In the genomic region with DNA sequence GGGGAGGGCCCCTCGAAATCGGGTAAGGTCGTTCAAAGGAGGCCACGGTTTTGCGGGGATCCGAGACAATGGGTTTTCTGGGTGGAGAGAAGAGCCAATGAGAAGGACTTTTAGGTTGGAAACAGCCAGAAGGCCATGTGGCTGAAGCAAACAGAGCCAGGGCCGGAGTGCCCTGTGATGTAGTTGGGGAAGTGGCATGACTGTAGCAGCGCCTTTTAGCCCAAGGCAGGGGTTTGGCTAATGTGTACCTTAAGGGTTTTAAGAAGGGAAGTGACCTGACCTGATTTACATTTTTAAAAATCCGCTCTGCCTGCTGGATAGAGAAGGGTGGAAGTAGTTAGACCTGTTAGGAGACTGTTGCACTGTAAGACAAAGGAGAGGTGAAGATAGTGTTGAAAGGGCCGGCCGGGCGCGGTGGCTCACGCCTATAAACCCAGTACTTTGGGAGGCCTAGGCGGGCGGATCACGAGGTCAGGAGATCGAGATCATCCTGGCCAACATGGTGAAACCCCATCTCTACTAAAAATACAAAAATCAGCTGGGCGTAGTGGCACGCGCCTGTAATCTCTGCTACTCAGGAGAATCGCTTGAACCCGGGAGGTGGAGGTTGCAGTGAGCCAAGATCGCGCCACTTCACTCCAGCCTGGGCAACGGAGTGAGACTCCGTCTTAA, we compare ENCODE assay signal across 8 cellular contexts. TPM values are rescaled to one million over a fixed set of nuclear protein-coding genes. Genes with fewer than 3 reads are reported as not detected.
DNase-seq lines count a peak whose midpoint lies in the region; ATAC-seq and TF ChIP-seq lines count a peak whose summit lies in the region.

No MANE protein-coding gene starts in this region.

- peak overlapping the region; percentile 96 for H3K4me2 ChIP-seq in IMR-90 (ENCODE audit: low read depth, low read length)
- peak overlapping the region; percentile 62 for H3K4me2 ChIP-seq in SU-DHL-6 (ENCODE audit: low read depth, low read length, poor library complexity, severe bottlenecking)

- H2AFZ ChIP-seq in IMR-90 (replicated peaks; ENCODE audit: low read length, poor library complexity) (peak overlapping the region; percentile 97), SU-DHL-6 (ENCODE audit: low read depth, low read length, severe bottlenecking) (peak overlapping the region; percentile 71)

- peak overlapping the region; percentile 100 for H3K14ac ChIP-seq in IMR-90 (replicated peaks; ENCODE audit: low read depth, low read length)

- H4K20me1 ChIP-seq in IMR-90 (ENCODE audit: insufficient read depth, low read length): peaks cover 26% of the 10 kb centered on the region
- H4K20me1 ChIP-seq in SU-DHL-6 (ENCODE audit: low read depth, low read length): no peaks in the 10 kb centered on the region

- peak overlapping the region; percentile 84; the same call in 2 of the 3 replicates for H2BK15ac ChIP-seq in IMR-90 (ENCODE audit: low read depth, low read length)

- peaks cover 59% of the 10 kb centered on the region for H3K4me1 Mint-ChIP-seq in activated naive CD4-positive, alpha-beta T cell treated with anti-CD3 and anti-CD28 coated beads for 36 hours (ENCODE audit: low read depth)

- no peaks in the 10 kb centered on the region for H3K9me3 Mint-ChIP-seq in activated naive CD4-positive, alpha-beta T cell treated with anti-CD3 and anti-CD28 coated beads for 36 hours

- peak overlapping the region; percentile 94 for H3K23ac ChIP-seq in IMR-90 (ENCODE audit: low read depth, low read length)

- H3K27me3 ChIP-seq in IMR-90 (ENCODE audit: control insufficient read depth, insufficient read depth, low read length): no peaks in the 10 kb centered on the region
- no peaks in the 10 kb centered on the region for H3K27me3 ChIP-seq in SU-DHL-6 (ENCODE audit: low read length)

- peak overlapping the region; percentile 100 for H3K9ac ChIP-seq in IMR-90 (ENCODE audit: low read depth, low read length)
- H3K9ac ChIP-seq in SU-DHL-6 (ENCODE audit: low read length): peak overlapping the region; percentile 74

- H3F3A ChIP-seq in SU-DHL-6 (ENCODE audit: insufficient read depth): peaks cover 17% of the 10 kb centered on the region

- intact Hi-C loops in activated naive CD4-positive, alpha-beta T cell treated with anti-CD3 and anti-CD28 coated beads for 36 hours (cut with micrococcal nuclease): loop anchor here (2.0 to 10.0 kb wide), 4 partner anchors 37 to 1293 kb away; a partner anchor contains a TSS
- intact Hi-C loops in IMR-90 (cut with micrococcal nuclease): loop anchor here (2.0 to 5.0 kb wide), 2 partner anchors 187 to 256 kb away; a partner anchor contains a TSS

- dilution Hi-C loops in IMR-90 (cut with HindIII; ENCODE audit: low sequenced_read_pairs, unreplicated experiment): no loop called here

- H2BK20ac ChIP-seq in IMR-90 (ENCODE audit: low read depth, low read length): no peak overlapping the region

- H4K8ac ChIP-seq in IMR-90 (ENCODE audit: low read depth in 2 of 2, low read length in 2 of 2): peak overlapping the region; percentile 88 to 100

- DNase-seq in activated naive CD4-positive, alpha-beta T cell treated with anti-CD3 and anti-CD28 coated beads for 36 hours: peak; percentile 33
- no peak for DNase-seq in activated naive CD4-positive, alpha-beta T cell treated with anti-CD3 and anti-CD28 coated beads, Interleukin-2, amount 50 U/mL, for 16 hours
- DNase-seq in IMR-90: peak; percentile 54
- DNase-seq in choroid plexus epithelial cell (ENCODE audit: low read depth): peak; percentile 60
- DNase-seq in kidney tubule cell (ENCODE audit: low spot score): peak; percentile 85
- peak; percentile 21 to 25 for DNase-seq in stimulated activated CD4-positive, alpha-beta T cell treated with anti-CD3 and anti-CD28 coated beads, Interleukin-2, amount 100 ng/mL, for 24 hours

- peaks cover 16% of the 10 kb centered on the region for H3K4me1 ChIP-seq in IMR-90 (ENCODE audit: control insufficient read depth, insufficient read depth, low read length)

- CTCF ChIA-PET in activated naive CD4-positive, alpha-beta T cell treated with anti-CD3 and anti-CD28 coated beads for 36 hours (lab: Charles Lee): no interaction called here
- CTCF ChIA-PET in IMR-90 (lab: Yijun Ruan, JAX): no interaction called here

- peak overlapping the region; percentile 72 for H3K18ac ChIP-seq in IMR-90 (ENCODE audit: low read depth, low read length)

- peak overlapping the region; percentile 27 for H4K5ac ChIP-seq in IMR-90 (ENCODE audit: low read depth, low read length)

- H2AK5ac ChIP-seq in IMR-90 (ENCODE audit: low read depth, low read length): peak overlapping the region; percentile 73

- peaks cover 25% of the 10 kb centered on the region for H3K79me2 ChIP-seq in SU-DHL-6 (ENCODE audit: insufficient read depth, low read length)

- peak overlapping the region; percentile 96 for H3K4me3 Mint-ChIP-seq in activated naive CD4-positive, alpha-beta T cell treated with anti-CD3 and anti-CD28 coated beads for 36 hours

- no TSS peak for BruUV-seq in IMR-90 (replicated peaks; lab: Mats Ljungman, UMichigan)

- TF ChIP-seq POLR2A in IMR-90 (IDR thresholded peaks at IDR 0.05; ENCODE audit: low read depth, low read length): peak; percentile 6; the same call in 1 of the 2 replicates

- peak overlapping the region; percentile 100 for H4K91ac ChIP-seq in IMR-90 (ENCODE audit: insufficient read depth, low read depth, low read length)

- POLR2A ChIA-PET in IMR-90 (lab: Charles Lee; ENCODE audit: unreplicated experiment): no interaction called here

- peak overlapping the region; percentile 98 for H3K27ac Mint-ChIP-seq in activated naive CD4-positive, alpha-beta T cell treated with anti-CD3 and anti-CD28 coated beads for 36 hours

- peak overlapping the region; percentile 96 for H2AK9ac ChIP-seq in IMR-90 (replicated peaks; ENCODE audit: low read depth, low read length, poor library complexity)

- 8% methylated on average over 5 of the region's 27 CpGs; no CpG with 5 or more reads in 1 of the 2 experiments for WGBS in IMR-90 (ENCODE audit: extremely low coverage in 2 of 2, insufficient read length in 1 of 2), 2 experiments

- peak overlapping the region; percentile 100 for H3K4ac ChIP-seq in IMR-90 (ENCODE audit: low read depth, low read length)

- peak overlapping the region; percentile 100 for H3K56ac ChIP-seq in IMR-90 (ENCODE audit: extremely low read depth, insufficient read depth, low read length)

- no peaks in the 10 kb centered on the region for H3K9me3 ChIP-seq in IMR-90 (ENCODE audit: control insufficient read depth, insufficient read depth, low read length)
- no peaks in the 10 kb centered on the region for H3K9me3 ChIP-seq in SU-DHL-6 (ENCODE audit: insufficient read depth, low read length)

- H3K4me3 ChIP-seq in IMR-90 (ENCODE audit: insufficient read depth, low read depth, low read length): peak overlapping the region; percentile 100
- peak overlapping the region; percentile 65 for H3K4me3 ChIP-seq in SU-DHL-6 (ENCODE audit: insufficient read depth, low read length, poor library complexity, severe bottlenecking)
- peak overlapping the region; percentile 88 for H3K4me3 ChIP-seq in choroid plexus epithelial cell (ENCODE audit: low read depth, low read length)

- ATAC-seq in IMR-90 (ENCODE audit: low read depth) (no peak), HG02642 (IDR thresholded peaks at IDR 0.05; ENCODE audit: poor library complexity, unreplicated experiment) (no peak)

- H3K9me1 ChIP-seq in IMR-90 (ENCODE audit: insufficient read depth, low read length): peaks cover 17% of the 10 kb centered on the region

- TF ChIP-seq RAD21 in IMR-90 (IDR thresholded peaks at IDR 0.05; ENCODE audit: low read length): no peak

- H3K79me1 ChIP-seq in IMR-90 (ENCODE audit: low read depth in 1 of 2, low read length in 2 of 2): peaks cover 42 to 83% of the 10 kb centered on the region in 2 experiments

- peak overlapping the region; percentile 100 for H2BK120ac ChIP-seq in IMR-90 (ENCODE audit: low read depth, low read length)

- no peaks in the 10 kb centered on the region for H3K27me3 Mint-ChIP-seq in activated naive CD4-positive, alpha-beta T cell treated with anti-CD3 and anti-CD28 coated beads for 36 hours (ENCODE audit: low read depth)

- H3K27ac ChIP-seq in IMR-90 (ENCODE audit: insufficient read depth, low read length) (peak overlapping the region; percentile 99), SU-DHL-6 (ENCODE audit: low read depth, low read length) (peak overlapping the region; percentile 71)

- H3K36me3 ChIP-seq in IMR-90 (ENCODE audit: control insufficient read depth, insufficient read depth, low read length) (no peaks in the 10 kb centered on the region; the same call in none of the 2 replicates), SU-DHL-6 (ENCODE audit: low read length) (no peaks in the 10 kb centered on the region)

- H3K9me2 ChIP-seq in SU-DHL-6 (replicated peaks; ENCODE audit: insufficient read depth, low read length): no peaks in the 10 kb centered on the region

- H2BK5ac ChIP-seq in IMR-90 (ENCODE audit: low read depth, low read length, poor library complexity, severe bottlenecking): peak overlapping the region; percentile 99

- peaks cover 2% of the 10 kb centered on the region for H3K36me3 Mint-ChIP-seq in activated naive CD4-positive, alpha-beta T cell treated with anti-CD3 and anti-CD28 coated beads for 36 hours (ENCODE audit: low read depth)

- no peak for TF ChIP-seq CTCF in IMR-90 (conservative IDR thresholded peaks at IDR 0.05; ENCODE audit: low read depth, low read length)
- no peak for TF ChIP-seq CTCF in SU-DHL-6 (IDR thresholded peaks at IDR 0.05; ENCODE audit: insufficient read depth, low read length, poor library complexity, severe bottlenecking)
- TF ChIP-seq CTCF in choroid plexus epithelial cell (conservative IDR thresholded peaks at IDR 0.05; ENCODE audit: low read depth, low read length): no peak

- in situ Hi-C loops in IMR-90 (cut with MboI; ENCODE audit: low sequenced_read_pairs): no loop called here

TF ChIP-seq in IMR-90, 13 proteins besides CTCF, POLR2A, EP300 and RAD21 (continues in another document):
- no peak for TF ChIP-seq BHLHE40 (IDR thresholded peaks at IDR 0.05; ENCODE audit: low read depth, low read length)
- no peak for TF ChIP-seq RFX5 (IDR thresholded peaks at IDR 0.05; ENCODE audit: low read depth, low read length)
- TF ChIP-seq MAZ (IDR thresholded peaks at IDR 0.05; ENCODE audit: borderline replicate concordance, low read depth, low read length): no peak
- TF ChIP-seq CEBPB (IDR thresholded peaks at IDR 0.05; ENCODE audit: low read depth, low read length): no peak

RNA-seq across cellular contexts. Expression of a gene that starts 1.0 kb away (rescaled TPM):
- 10 to 100 TPM; 20.4 to 20.8 TPM for total RNA-seq in activated naive CD4-positive, alpha-beta T cell treated with anti-CD3 and anti-CD28 coated beads for 36 hours
- 35.0 and 43.6 TPM in 2 replicates for total RNA-seq in IMR-90 (2012; rRNA removed)
- 15.8 and 19.0 TPM in 2 replicates for polyA plus RNA-seq in IMR-90 (2012; rRNA removed)
- 7.2 and 10.4 TPM in 2 replicates for polyA plus RNA-seq in IMR-90 (2012; cell fraction: cytosol; rRNA removed)
- polyA plus RNA-seq in IMR-90 (2012; cell fraction: nucleus; rRNA removed; ENCODE audit: low replicate concordance): 3.3 and 13.6 TPM in 2 replicates

RNA-seq across cellular contexts. Expression of a gene that starts 1.4 kb away (rescaled TPM):
- 1 to 10 TPM; 3.0 to 3.4 TPM for total RNA-seq in activated naive CD4-positive, alpha-beta T cell treated with anti-CD3 and anti-CD28 coated beads for 36 hours
- total RNA-seq in IMR-90 (2012; rRNA removed): 42.3 and 51.7 TPM in 2 replicates
- 7.4 and 8.1 TPM in 2 replicates for polyA plus RNA-seq in IMR-90 (2012; rRNA removed)
- polyA plus RNA-seq in IMR-90 (2012; cell fraction: cytosol; rRNA removed): 2.8 and 4.2 TPM in 2 replicates
- polyA plus RNA-seq in IMR-90 (2012; cell fraction: nucleus; rRNA removed; ENCODE audit: low replicate concordance): 4.4 and 12.9 TPM in 2 replicates
